In the genomic region with DNA sequence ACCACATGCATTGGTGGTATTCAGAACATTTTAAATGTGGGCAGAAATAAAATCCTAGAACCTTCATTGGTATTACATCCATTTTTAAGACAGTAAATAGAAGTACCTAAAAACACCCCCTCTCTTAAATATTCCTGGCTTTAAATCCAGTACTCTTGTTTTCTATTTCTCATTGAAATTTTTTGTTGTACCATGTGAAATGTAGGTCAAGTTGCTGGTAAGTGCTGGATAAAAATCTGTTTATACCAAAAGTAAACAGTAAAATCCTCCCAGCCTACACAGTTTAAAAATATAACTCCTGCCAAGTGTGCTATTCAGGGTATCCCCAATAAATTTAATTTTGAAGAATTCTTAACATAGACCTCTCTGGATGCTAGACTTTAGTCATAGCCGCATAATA, we compare ENCODE assay signal across 32 cellular contexts.
"Had no signal": no experiment of that assay in that cellular context is flagged by ENCODE, and none has a peak within 500 bp of the region (broad histone marks: within the 10 kb centered on the region; RNA-seq: fewer than 3 reads in every experiment).

No MANE protein-coding gene starts in this region.

- ATAC-seq: activated CD8-positive, alpha-beta T cell treated with anti-CD3 and anti-CD28 coated beads, Interleukin-2, amount 10 ng/mL, durations not matched to agents 7 days and 5 days; activated naive CD4-positive, alpha-beta T cell treated with anti-CD3 and anti-CD28 coated beads, Interleukin-2, amount 50 U/mL, for 72 hours; Right ventricle myocardium inferior had no signal

- H3K9me3 ChIP-seq: adrenal gland, Peyer's patch had no signal

- H3K36me3 ChIP-seq: adrenal gland, Peyer's patch, WERI-Rb-1 had no signal

- H3K4me1 ChIP-seq: adrenal gland, Peyer's patch had no signal

- H3K27ac ChIP-seq: adrenal gland, Peyer's patch, RWPE1, SK-N-MC, WERI-Rb-1 had no signal

- H3K4me3 ChIP-seq: adrenal gland, MG63, Peyer's patch, SK-N-MC had no signal

- DNase-seq: activated CD4-positive, alpha-beta T cell treated with anti-CD3 and anti-CD28 coated beads, Interleukin-2, amount 10 ng/mL, durations not matched to agents 24 days and 14 days; activated CD4-positive, alpha-beta T cell treated with anti-CD3 and anti-CD28 coated beads, Interleukin-2, amount 50 U/mL, for 4 hours; activated CD4-positive, CD25-positive, alpha-beta regulatory T cell; activated CD8-positive, alpha-beta T cell treated with anti-CD3 and anti-CD28 coated beads, Interleukin-2, amount 10 ng/mL, durations not matched to agents 7 days and 5 days; activated gamma-delta T cell treated with Interleukin-2 at 50 U/mL for 16 hours; activated naive CD4-positive, alpha-beta T cell treated with anti-CD3 and anti-CD28 coated beads for 36 hours; activated T-cell treated with anti-CD3 and anti-CD28 coated beads, Interleukin-2, amount 50 U/mL, for 24 hours; adrenal gland; caudate nucleus; cerebellar nuclear complex; Kasumi-1; KBM-7; MG63; NCI-H1048; NCI-H1105 treated with DMSO at 0.1 percent for 48 hours; NCI-H1436; NCI-H1694; NCI-H1930; NCI-H2081 treated with DMSO at 0.1 percent for 48 hours; NCI-H226; NCI-H446 treated with DMSO at 0.1 percent for 48 hours; NCI-H524; NCI-H69; NCI-H82; Peyer's patch; SIG-M5; T1000; WERI-Rb-1 had no signal

- H3K27me3 ChIP-seq: adrenal gland, MG63, Peyer's patch had no signal
